ENCODE assay signal across 26 cellular contexts in genomic region chr1:172477216-172477615, GRCh38. TPM values are rescaled to one million over a fixed set of nuclear protein-coding genes. Genes with fewer than 3 reads are reported as not detected.
"Had no signal": no experiment of that assay in that cellular context is flagged by ENCODE, and none has a peak within 500 bp of the region (broad histone marks: within the 10 kb centered on the region; RNA-seq: fewer than 3 reads in every experiment).

No MANE protein-coding gene starts in this region.

- H3K4me1 ChIP-seq: neural progenitor cell, transverse colon had no signal

- H3K36me3 Mint-ChIP-seq: stimulated activated naive B cell treated with anti-CD40 and anti-IgM and Interleukin-4, amounts not matched to agents 10 μg/mL and 1 μg/mL and 100 μg/mL, for 72 hours had no signal

- H3K27ac ChIP-seq: neural progenitor cell, transverse colon, WERI-Rb-1 had no signal

- H3K4me3 ChIP-seq: neural progenitor cell, transverse colon had no signal

- H3K27ac Mint-ChIP-seq: activated naive CD8-positive, alpha-beta T cell treated with anti-CD3 and anti-CD28 coated beads for 36 hours; activated T-helper 17 cell treated with anti-CD3 and anti-CD28 coated beads, Interleukin-2, amount 50 U/mL, for 72 hours; naive thymus-derived CD4-positive, alpha-beta T cell; neural progenitor cell; stimulated activated naive B cell treated with anti-CD40 and anti-IgM and Interleukin-4, amounts not matched to agents 10 μg/mL and 1 μg/mL and 100 μg/mL, for 72 hours had no signal

- H3K9me3 ChIP-seq: transverse colon had no signal

- FAIRE-seq: endometrium, islet of Langerhans, small intestine had no signal

- H3K9me3 Mint-ChIP-seq: activated naive CD8-positive, alpha-beta T cell treated with anti-CD3 and anti-CD28 coated beads for 36 hours; activated T-helper 17 cell treated with anti-CD3 and anti-CD28 coated beads, Interleukin-2, amount 50 U/mL, for 72 hours; naive thymus-derived CD4-positive, alpha-beta T cell; stimulated activated naive B cell treated with anti-CD40 and anti-IgM and Interleukin-4, amounts not matched to agents 10 μg/mL and 1 μg/mL and 100 μg/mL, for 72 hours had no signal

- H3K36me3 ChIP-seq: neural progenitor cell, transverse colon, WERI-Rb-1 had no signal

- H3K9ac ChIP-seq: neural progenitor cell had no signal

- H3K27me3 ChIP-seq: neural progenitor cell, transverse colon had no signal

- H2AFZ ChIP-seq: neural progenitor cell had no signal

- H3K4me2 ChIP-seq: neural progenitor cell had no signal

- H3K4me1 Mint-ChIP-seq: activated T-helper 17 cell treated with anti-CD3 and anti-CD28 coated beads, Interleukin-2, amount 50 U/mL, for 72 hours; stimulated activated naive B cell treated with anti-CD40 and anti-IgM and Interleukin-4, amounts not matched to agents 10 μg/mL and 1 μg/mL and 100 μg/mL, for 72 hours had no signal

- ATAC-seq: activated T-helper 17 cell treated with anti-CD3 and anti-CD28 coated beads, Interleukin-2, amount 50 U/mL, for 72 hours; left colon; naive thymus-derived CD4-positive, alpha-beta T cell; sciatic nerve; stimulated activated naive B cell treated with anti-CD40 and anti-IgM and Interleukin-4, amounts not matched to agents 10 μg/mL and 1 μg/mL and 100 μg/mL, for 72 hours had no signal

- H3K4me3 Mint-ChIP-seq: activated naive CD8-positive, alpha-beta T cell treated with anti-CD3 and anti-CD28 coated beads for 36 hours; activated T-helper 17 cell treated with anti-CD3 and anti-CD28 coated beads, Interleukin-2, amount 50 U/mL, for 72 hours; naive thymus-derived CD4-positive, alpha-beta T cell; neural progenitor cell; stimulated activated naive B cell treated with anti-CD40 and anti-IgM and Interleukin-4, amounts not matched to agents 10 μg/mL and 1 μg/mL and 100 μg/mL, for 72 hours had no signal

- DNase-seq: activated CD4-positive, alpha-beta T cell treated with anti-CD3 and anti-CD28 coated beads for 1 hour; activated naive CD4-positive, alpha-beta T cell treated with Interleukin-2 at 50 U/mL for 16 hours; activated naive CD8-positive, alpha-beta T cell treated with anti-CD3 and anti-CD28 coated beads for 36 hours; activated T-cell treated with anti-CD3 and anti-CD28 coated beads, Interleukin-2, amount 50 U/mL, for 1 hour; foreskin melanocyte; hypothalamus; left colon; naive thymus-derived CD4-positive, alpha-beta T cell; posterior cingulate gyrus; small intestine; stimulated activated CD4-positive, alpha-beta T cell treated with anti-CD3 and anti-CD28 coated beads, Interleukin-2, amount 100 ng/mL, for 48 hours; stimulated activated CD8-positive, alpha-beta memory T cell treated with anti-CD3 and anti-CD28 coated beads, Interleukin-4, amount 100 ng/mL, for 48 hours; stimulated activated naive B cell treated with anti-CD40 and anti-IgM and Interleukin-4, amounts not matched to agents 10 μg/mL and 1 μg/mL and 100 μg/mL, for 72 hours; T-helper 1 cell; transverse colon; WERI-Rb-1 had no signal

RNA-seq across cellular contexts. Expression of gene C1orf105, which starts 56.7 kb away (rescaled TPM):
- total RNA-seq: activated naive CD8-positive, alpha-beta T cell treated with anti-CD3 and anti-CD28 coated beads for 36 hours; chondrocyte; left colon; mesenteric fat pad; omental fat pad; sciatic nerve; temporal lobe; transverse colon had no signal
- polyA plus RNA-seq: esophagus; naive thymus-derived CD4-positive, alpha-beta T cell had no signal
